ENCODE assay signal across 25 cellular contexts in genomic region chr18:75754433-75754832, GRCh38.
"Had no signal": no experiment of that assay in that cellular context is flagged by ENCODE, and none has a peak within 500 bp of the region (broad histone marks: within the 10 kb centered on the region; RNA-seq: fewer than 3 reads in every experiment).

No MANE protein-coding gene starts in this region.

- H3K79me2 ChIP-seq: hepatocyte had no signal

- H3K4me3 Mint-ChIP-seq: endodermal cell; memory B cell; mesothelial cell of epicardium; natural killer cell; neural crest cell; stimulated activated naive CD8-positive, alpha-beta T cell treated with anti-CD3 and anti-CD28 coated beads, Interleukin-15, Interleukin-2, amounts not matched to agents 100 ng/mL and 50 ng/mL, for 24 hours had no signal

- DNase-seq: effector CD4-positive, alpha-beta T cell; endodermal cell; erythroblast; foreskin keratinocyte; head of caudate nucleus; kidney; left cardiac atrium; left ventricle myocardium inferior; lower lobe of right lung; natural killer cell; nucleus accumbens; ovary; stimulated activated CD4-positive, alpha-beta T cell treated with anti-CD3 and anti-CD28 coated beads, Interleukin-2, amount 100 ng/mL, for 48 hours; testis; upper lobe of right lung had no signal

- H3K9me3 ChIP-seq: left ventricle myocardium inferior, lower lobe of right lung, ovary, right atrium auricular region, testis, tibial nerve, upper lobe of right lung, vagina had no signal

- FAIRE-seq: endothelial cell of umbilical vein, kidney had no signal

- ATAC-seq: foreskin keratinocyte, left cardiac atrium, natural killer cell had no signal

- H3K4me3 ChIP-seq: hepatocyte, left ventricle myocardium inferior, lower lobe of right lung, ovary, right atrium auricular region, smooth muscle cell, testis, tibial nerve, upper lobe of right lung, vagina had no signal

- H2AFZ ChIP-seq: hepatocyte had no signal

- H3K36me3 Mint-ChIP-seq: memory B cell, mesothelial cell of epicardium, natural killer cell had no signal

- H3K4me1 Mint-ChIP-seq: endodermal cell, memory B cell, natural killer cell, neural crest cell had no signal

- H3K36me3 ChIP-seq: left ventricle myocardium inferior, lower lobe of right lung, ovary, right atrium auricular region, tibial nerve, upper lobe of right lung, vagina had no signal

- H3K4me1 ChIP-seq: foreskin keratinocyte, left ventricle myocardium inferior, lower lobe of right lung, right atrium auricular region, testis, tibial nerve, upper lobe of right lung, vagina had no signal

- H3K27ac Mint-ChIP-seq: endodermal cell; memory B cell; mesothelial cell of epicardium; natural killer cell; stimulated activated naive CD8-positive, alpha-beta T cell treated with anti-CD3 and anti-CD28 coated beads, Interleukin-15, Interleukin-2, amounts not matched to agents 100 ng/mL and 50 ng/mL, for 24 hours had no signal

- H3K27me3 ChIP-seq: foreskin keratinocyte, hepatocyte, ovary, right atrium auricular region, testis, tibial nerve, upper lobe of right lung, vagina had no signal

- H3K4me2 ChIP-seq: hepatocyte, smooth muscle cell had no signal

- H3K9me3 Mint-ChIP-seq: endodermal cell; mesothelial cell of epicardium; neural crest cell; stimulated activated naive CD8-positive, alpha-beta T cell treated with anti-CD3 and anti-CD28 coated beads, Interleukin-15, Interleukin-2, amounts not matched to agents 100 ng/mL and 50 ng/mL, for 24 hours had no signal

- H3K27ac ChIP-seq: foreskin keratinocyte, hepatocyte, left ventricle myocardium inferior, lower lobe of right lung, ovary, right atrium auricular region, testis, tibial nerve, upper lobe of right lung, vagina had no signal
